In genomic region chr4:55435136-55435535, GRCh38 we compare ENCODE assay signal across 9 cellular contexts. TPM values are rescaled to one million over a fixed set of nuclear protein-coding genes. Genes with fewer than 3 reads are reported as not detected.
DNase-seq lines count a peak whose midpoint lies in the region; ATAC-seq and TF ChIP-seq lines count a peak whose summit lies in the region.
"Had no signal": no experiment of that assay in that cellular context is flagged by ENCODE, and none has a peak within 500 bp of the region (broad histone marks: within the 10 kb centered on the region; RNA-seq: fewer than 3 reads in every experiment).

No MANE protein-coding gene starts in this region.

- H2AFZ ChIP-seq in PC-3 (ENCODE audit: low read length) = no peak overlapping the region

- no peaks in the 10 kb centered on the region for H3K9me3 Mint-ChIP-seq in CD8-positive, alpha-beta T cell

- CTCF ChIA-PET in CD8-positive, alpha-beta T cell (lab: Charles Lee) = interaction anchor here (0.6 to 1.6 kb wide), 4 partner anchors 10 to 108 kb away, joined by 3 to 4 read pairs (median 3); no protein-coding TSS in a partner anchor
- CTCF ChIA-PET in PC-3 (lab: Charles Lee) = interaction anchor here (0.6 to 1.5 kb wide), 3 partner anchors 62 to 114 kb away, joined by 3 to 5 read pairs (median 3); no protein-coding TSS in a partner anchor

- no peak overlapping the region for H3K4me3 ChIP-seq in CD8-positive, alpha-beta T cell (ENCODE audit: low read depth, low read length)
- H3K4me3 ChIP-seq in PC-3 (ENCODE audit: low read length) (no peak overlapping the region), epithelial cell of proximal tubule (ENCODE audit: low read depth, low read length) (no peak overlapping the region), sigmoid colon (no peak overlapping the region)
- H3K4me3 ChIP-seq: heart right ventricle had no signal

- TF ChIP-seq CTCF in CD8-positive, alpha-beta T cell (IDR thresholded peaks at IDR 0.05) = no peak
- TF ChIP-seq CTCF in PC-3 (conservative IDR thresholded peaks at IDR 0.05; ENCODE audit: low read depth, low read length) (peak; percentile 60), epithelial cell of proximal tubule (conservative IDR thresholded peaks at IDR 0.05; ENCODE audit: low read depth, low read length) (peak; percentile 40), sigmoid colon (IDR thresholded peaks at IDR 0.05) (peak in 1 of 4 experiments; percentile 22)

- H3K9ac ChIP-seq in PC-3 (ENCODE audit: low read length) = no peak overlapping the region

- no peak overlapping the region for H3K4me2 ChIP-seq in PC-3 (ENCODE audit: low read length)

- no peaks in the 10 kb centered on the region for H3K4me1 ChIP-seq in CD8-positive, alpha-beta T cell (ENCODE audit: insufficient read depth, low read length)
- peaks cover 9% of the 10 kb centered on the region; the same call in 1 of the 2 replicates for H3K4me1 ChIP-seq in PC-3 (ENCODE audit: insufficient read depth, low read length)
- H3K4me1 ChIP-seq in sigmoid colon = no peaks in the 10 kb centered on the region

- peaks cover 14% of the 10 kb centered on the region for H3K4me1 Mint-ChIP-seq in CD8-positive, alpha-beta T cell (ENCODE audit: low read depth)

- intact Hi-C loops in CD8-positive, alpha-beta T cell (cut with DNase I, micrococcal nuclease) = loop anchor here in 1 of 2 experiments (5.0 kb wide), 1 partner anchor 38 kb away; the partner anchor contains the start of gene TMEM165
- intact Hi-C loops in PC-3 (cut with micrococcal nuclease) = no loop called here
- intact Hi-C loops in sigmoid colon (cut with DNase I) = no loop called here

- H3F3A ChIP-seq in PC-3 (ENCODE audit: low read length, unreplicated experiment) = no peaks in the 10 kb centered on the region

- no peaks in the 10 kb centered on the region for H3K79me2 ChIP-seq in PC-3 (ENCODE audit: low read length)

- no peaks in the 10 kb centered on the region for H3K9me3 ChIP-seq in CD8-positive, alpha-beta T cell (ENCODE audit: low read length)
- no peaks in the 10 kb centered on the region for H3K9me3 ChIP-seq in PC-3 (ENCODE audit: low read length)
- H3K9me3 ChIP-seq in sigmoid colon = no peaks in the 10 kb centered on the region
- H3K9me3 ChIP-seq: heart right ventricle had no signal

- no peak overlapping the region for H3K27ac ChIP-seq in CD8-positive, alpha-beta T cell (ENCODE audit: low read depth, low read length)
- H3K27ac ChIP-seq in PC-3 (ENCODE audit: low read length) (no peak overlapping the region), sigmoid colon (no peak overlapping the region)
- H3K27ac ChIP-seq: heart right ventricle had no signal

- no TSS peak for BruUV-seq in PC-3 (replicated peaks; lab: Mats Ljungman, UMichigan)

- ATAC-seq in CD8-positive, alpha-beta T cell = peak; percentile 36
- ATAC-seq in GM21390 (IDR thresholded peaks at IDR 0.05; ENCODE audit: unreplicated experiment) = peak; percentile 69
- ATAC-seq in PC-3 = peak; percentile 54

- H3K27me3 ChIP-seq in CD8-positive, alpha-beta T cell (ENCODE audit: insufficient read depth, low read length) = no peaks in the 10 kb centered on the region
- H3K27me3 ChIP-seq in PC-3 (ENCODE audit: low read length) = no peaks in the 10 kb centered on the region
- no peaks in the 10 kb centered on the region for H3K27me3 ChIP-seq in sigmoid colon
- H3K27me3 ChIP-seq: heart right ventricle had no signal

- TF ChIP-seq POLR2A in sigmoid colon (IDR thresholded peaks at IDR 0.05) = no peak

- no peaks in the 10 kb centered on the region for H3K9me2 ChIP-seq in PC-3 (replicated peaks; ENCODE audit: low read length)

- no peak overlapping the region for H3K4me3 Mint-ChIP-seq in CD8-positive, alpha-beta T cell

- H4K20me1 ChIP-seq in PC-3 (ENCODE audit: low read length) = no peaks in the 10 kb centered on the region

- H3K36me3 Mint-ChIP-seq in CD8-positive, alpha-beta T cell = peaks cover 65% of the 10 kb centered on the region

- POLR2A ChIA-PET in CD8-positive, alpha-beta T cell (lab: Charles Lee) = interaction anchor here (0.6 to 0.8 kb wide), 2 partner anchors 11 to 110 kb away, joined by 3 to 5 read pairs; no protein-coding TSS in a partner anchor
- POLR2A ChIA-PET in PC-3 (lab: Charles Lee; ENCODE audit: unreplicated experiment) = no interaction called here

- peak overlapping the region; percentile 80 for H3K27ac Mint-ChIP-seq in CD8-positive, alpha-beta T cell

- no peaks in the 10 kb centered on the region for H3K27me3 Mint-ChIP-seq in CD8-positive, alpha-beta T cell (ENCODE audit: low read depth)

- WGBS in sigmoid colon, 2 donors = 48 to 76% methylated on average over 3 of the region's 3 CpGs

- no peak for TF ChIP-seq EP300 in sigmoid colon (IDR thresholded peaks at IDR 0.05)

- peak in 1 of 7 experiments; percentile 13 for DNase-seq in CD8-positive, alpha-beta T cell
- DNase-seq in PC-3 (peak; percentile 50), epithelial cell of proximal tubule (ENCODE audit: low read depth) (no peak), activated gamma-delta T cell treated with Interleukin-2 at 50 U/mL for 16 hours (no peak), sigmoid colon (no peak), NCI-H1930 (lab: John Stamatoyannopoulos, UW) (no peak)
- peak; percentile 16 for DNase-seq in stimulated activated CD4-positive, alpha-beta T cell treated with anti-CD3 and anti-CD28 coated beads, Interleukin-4, amount 100 ng/mL, for 24 hours
- DNase-seq: heart right ventricle had no signal

- peaks cover 5% of the 10 kb centered on the region for H3K36me3 ChIP-seq in CD8-positive, alpha-beta T cell (ENCODE audit: insufficient read depth, low read length)
- H3K36me3 ChIP-seq in PC-3 (ENCODE audit: low read depth, low read length) (peaks cover 78% of the 10 kb centered on the region), sigmoid colon (peaks cover 0 to 74% (median 3%) of the 10 kb centered on the region in 4 donors)

RNA-seq across cellular contexts. Expression of gene TMEM165, which starts 39.4 kb away (rescaled TPM):
- total RNA-seq in CD8-positive, alpha-beta T cell = 10 to 100 TPM; 31.0 to 31.5 TPM
- total RNA-seq in PC-3 (2014; rRNA removed) (146 and 148 TPM in 2 replicates), epithelial cell of proximal tubule (122 and 151 TPM in 2 replicates), sigmoid colon (100 to 1,000 TPM; 144 to 219 (median 165) TPM)
- polyA plus RNA-seq in sigmoid colon = 10 to 100 TPM; 12.9 to 46.5 (median 18.6) TPM

Comparison
In these comparisons a context has a peak if more than half of its experiments do, and no peak if none do; other contexts are left out.
1. DNase-seq: peak in PC-3 (single experiment) and stimulated activated CD4-positive, alpha-beta T cell treated with anti-CD3 and anti-CD28 coated beads, Interleukin-4, amount 100 ng/mL, for 24 hours (single experiment); none in epithelial cell of proximal tubule (single experiment), activated gamma-delta T cell treated with Interleukin-2 at 50 U/mL for 16 hours (single experiment), sigmoid colon (single experiment) and NCI-H1930 (0 of 2).
2. Peak in every context shown above with its lines, with median percentiles within 50 percentile points of each other: ATAC-seq.